ENCODE assay signal across 20 cellular contexts in genomic region chr11:125464266-125464662, GRCh38. TPM values are rescaled to one million over a fixed set of nuclear protein-coding genes. Genes with fewer than 3 reads are reported as not detected.
DNase-seq lines count a peak whose midpoint lies in the region; ATAC-seq, FAIRE-seq and TF ChIP-seq lines count a peak whose summit lies in the region.
"Had no signal": no experiment of that assay in that cellular context is flagged by ENCODE, and none has a peak within 500 bp of the region (broad histone marks: within the 10 kb centered on the region; RNA-seq: fewer than 3 reads in every experiment).

No MANE protein-coding gene starts in this region.

- H3K27me3 ChIP-seq in K562 (ENCODE audit: control insufficient read depth in 2 of 2, insufficient read depth in 2 of 2, low read length in 2 of 2) (no peaks in the 10 kb centered on the region), foreskin keratinocyte (no peaks in the 10 kb centered on the region), sigmoid colon (no peaks in the 10 kb centered on the region)
- H3K27me3 ChIP-seq: cardiac muscle cell, right lobe of liver, testis had no signal

- POLR2A ChIA-PET in K562 (lab: Yijun Ruan, JAX): interaction anchor here (0.8 to 1.0 kb wide), 2 partner anchors 10 to 37 kb away, joined by 3 to 5 read pairs; no protein-coding TSS in a partner anchor

- no peaks in the 10 kb centered on the region for H3K79me2 ChIP-seq in K562 (ENCODE audit: control insufficient read depth, insufficient read depth, low read length)

- H4K20me1 ChIP-seq in K562 (replicated peaks; ENCODE audit: control insufficient read depth, insufficient read depth, low read length): no peaks in the 10 kb centered on the region

- peak; percentile 65 for DNase-seq in NCI-H1694 treated with DMSO at 0.1 percent for 48 hours (lab: John Stamatoyannopoulos, UW)
- DNase-seq in NCI-H1694 (lab: John Stamatoyannopoulos, UW): no peak
- peak; percentile 26 to 45 (median 38) for DNase-seq in K562 (ENCODE audit: extremely low read depth in 1 of 4, low spot score in 3 of 4)
- DNase-seq in foreskin keratinocyte: peak; percentile 60 to 81
- no peak for DNase-seq in EL
- DNase-seq in sigmoid colon: no peak
- DNase-seq: 8988T; activated naive CD4-positive, alpha-beta T cell treated with anti-CD3 and anti-CD28 coated beads for 36 hours; CD4-positive, alpha-beta memory T cell; H7; NCI-H1105 treated with DMSO at 0.1 percent for 48 hours; NCI-H2227 treated with DMSO at 0.1 percent for 48 hours; right lobe of liver; stimulated activated CD4-positive, alpha-beta T cell treated with anti-CD3 and anti-CD28 coated beads, Interleukin-2, amount 100 ng/mL, for 48 hours; testis had no signal

- no peak overlapping the region for H3K27ac ChIP-seq in K562 (ENCODE audit: extremely low read depth, low read depth, low read length)
- H3K27ac ChIP-seq in foreskin keratinocyte: no peak overlapping the region
- H3K27ac ChIP-seq in sigmoid colon: no peak overlapping the region
- H3K27ac ChIP-seq: cardiac muscle cell, right lobe of liver, testis had no signal

- H3K9me1 ChIP-seq in K562 (ENCODE audit: control insufficient read depth, insufficient read depth, low read length): no peaks in the 10 kb centered on the region

- no TSS peak for BruUV-seq in K562 (replicated peaks; lab: Mats Ljungman, UMichigan)

- H3K9me3 ChIP-seq in K562 (replicated peaks; ENCODE audit: control insufficient read depth, insufficient read depth, low read depth, low read length): no peaks in the 10 kb centered on the region
- no peaks in the 10 kb centered on the region for H3K9me3 ChIP-seq in sigmoid colon
- H3K9me3 ChIP-seq: right lobe of liver, testis had no signal

- no peak for TF ChIP-seq POLR2A in K562 (conservative IDR thresholded peaks at IDR 0.05)
- TF ChIP-seq POLR2A in sigmoid colon (IDR thresholded peaks at IDR 0.05): no peak

- H3K9ac ChIP-seq in K562 (ENCODE audit: insufficient read depth in 1 of 2, low read depth in 2 of 2, low read length in 2 of 2): peak overlapping the region in 1 of 2 experiments; percentile 70; a peak in 1 of 4 replicates

- peak; percentile 78 for FAIRE-seq in K562 (lab: Jason Lieb, UNC)
- FAIRE-seq: GM12891, islet of Langerhans had no signal

- intact Hi-C loops in K562 (cut with micrococcal nuclease) (no loop called here), sigmoid colon (cut with DNase I) (no loop called here)

- no peak for TF ChIP-seq CTCF in K562 (IDR thresholded peaks at IDR 0.05 in 2 of 3, conservative IDR thresholded peaks at IDR 0.05 in 1 of 3; ENCODE audit: insufficient read depth in 2 of 3, low read depth in 1 of 3, low read length in 3 of 3)
- TF ChIP-seq CTCF in foreskin keratinocyte (conservative IDR thresholded peaks at IDR 0.05): no peak
- no peak for TF ChIP-seq CTCF in sigmoid colon (IDR thresholded peaks at IDR 0.05)

- 0 out of 2 replicates have a peak overlapping the region, but pooled peaks have one; percentile 12 for H2AFZ ChIP-seq in K562 (ENCODE audit: low read depth, low read length)

- TF ChIP-seq RAD21 in K562 (CRISPR knock-in tag; conservative IDR thresholded peaks at IDR 0.05 in 1 of 2, IDR thresholded peaks at IDR 0.05 in 1 of 2): no peak

- CTCF ChIA-PET in K562 (lab: Yijun Ruan, JAX; ENCODE audit: low intra/inter-chr PET ratio): no interaction called here

- in situ Hi-C loops in K562 (cut with MboI): no loop called here

- ATAC-seq in K562 (peak; percentile 33; the same call in 2 of the 3 replicates), foreskin keratinocyte (peak; percentile 98), HG02852 (IDR thresholded peaks at IDR 0.05; ENCODE audit: unreplicated experiment) (no peak), HG02763 (IDR thresholded peaks at IDR 0.05; ENCODE audit: unreplicated experiment) (no peak)
- ATAC-seq: right lobe of liver had no signal

- no peak overlapping the region for H3K4me2 ChIP-seq in K562 (ENCODE audit: insufficient read depth, low read length)

- H3K36me3 ChIP-seq in K562 (ENCODE audit: control insufficient read depth, insufficient read depth, low read length): no peaks in the 10 kb centered on the region
- peaks cover 0 to 12% (median 3%) of the 10 kb centered on the region in 4 donors for H3K36me3 ChIP-seq in sigmoid colon
- H3K36me3 ChIP-seq: cardiac muscle cell, right lobe of liver had no signal

- no peak overlapping the region for H3K4me3 ChIP-seq in K562
- H3K4me3 ChIP-seq in sigmoid colon: no peak overlapping the region
- H3K4me3 ChIP-seq: cardiac muscle cell, right lobe of liver, testis had no signal

- WGBS in K562 (ENCODE audit: insufficient coverage, low coverage, missing lambda C conversion rate): 21% methylated on average over 4 of the region's 4 CpGs
- 67 to 80% methylated on average over 4 of the region's 4 CpGs for WGBS in sigmoid colon, 2 donors

- no peak for TF ChIP-seq EP300 in K562 (IDR thresholded peaks at IDR 0.05; ENCODE audit: low read length)
- TF ChIP-seq EP300 in sigmoid colon (IDR thresholded peaks at IDR 0.05): no peak

- H3K4me1 ChIP-seq in K562 (replicated peaks in 1 of 2; ENCODE audit: control insufficient read depth in 2 of 2, insufficient read depth in 2 of 2, low read length in 2 of 2): peaks cover 6 to 10% of the 10 kb centered on the region in 2 experiments; a peak in 4 of 5 replicates
- no peaks in the 10 kb centered on the region for H3K4me1 ChIP-seq in foreskin keratinocyte
- H3K4me1 ChIP-seq in sigmoid colon: no peaks in the 10 kb centered on the region
- H3K4me1 ChIP-seq: right lobe of liver, testis had no signal

TF ChIP-seq in K562, 482 proteins besides CTCF, POLR2A, EP300 and RAD21 (continues in another document):
- TF ChIP-seq FOSL1 (tag; conservative IDR thresholded peaks at IDR 0.05): peak; percentile 33; the same call in 1 of the 2 replicates
- TF ChIP-seq ZNF263 (CRISPR knock-in tag; IDR thresholded peaks at IDR 0.05; ENCODE audit: borderline replicate concordance): no peak
- TF ChIP-seq NFE2 (IDR thresholded peaks at IDR 0.05; ENCODE audit: low read depth): peak; percentile 72
- no peak for TF ChIP-seq RBM34 (IDR thresholded peaks at IDR 0.05; ENCODE audit: borderline replicate concordance, insufficient read depth, low read length)
- TF ChIP-seq ZNF239 (CRISPR knock-in tag; IDR thresholded peaks at IDR 0.05): no peak
- no peak for TF ChIP-seq SREBF2 (CRISPR knock-in tag; IDR thresholded peaks at IDR 0.05)
- TF ChIP-seq ZFP36 (IDR thresholded peaks at IDR 0.05; ENCODE audit: low read depth, low read length, partially characterized antibody): peak; percentile 82
- no peak for TF ChIP-seq ZNF324 (CRISPR knock-in tag; IDR thresholded peaks at IDR 0.05)
- no peak for TF ChIP-seq SIN3B (IDR thresholded peaks at IDR 0.05; ENCODE audit: low read depth)
- no peak for TF ChIP-seq HMGN3 (IDR thresholded peaks at IDR 0.05; ENCODE audit: borderline replicate concordance, extremely low read depth, insufficient read length, low read depth, low read length)
- no peak for TF ChIP-seq TCF7L2 (IDR thresholded peaks at IDR 0.05; ENCODE audit: low read depth, low read length)
- 0 out of 2 replicates have a peak, but pooled peaks have one; percentile 11 for TF ChIP-seq ATF3 (IDR thresholded peaks at IDR 0.05)
- TF ChIP-seq ATF3 (CRISPR knock-in tag; conservative IDR thresholded peaks at IDR 0.05): no peak
- no peak for TF ChIP-seq CAMTA2 (CRISPR knock-in tag; conservative IDR thresholded peaks at IDR 0.05)
- no peak for TF ChIP-seq PHF21A (IDR thresholded peaks at IDR 0.05; ENCODE audit: borderline replicate concordance, low read depth)
- TF ChIP-seq C11orf30 (IDR thresholded peaks at IDR 0.05; ENCODE audit: low read depth): peak; percentile 33; the same call in 1 of the 2 replicates

RNA-seq across cellular contexts. Expression of gene FEZ1, which starts 31.8 kb away (rescaled TPM):
- total RNA-seq in K562 (2011; cell fraction: chromatin; rRNA removed; ENCODE audit: low replicate concordance): 4.1 and 5.5 TPM in 2 replicates
- 1.3 and 1.6 TPM in 2 replicates for total RNA-seq in K562 (2011; cell fraction: nucleolus; rRNA removed)
- total RNA-seq in K562 (2011; cell fraction: nucleoplasm; rRNA removed): 5.9 and 6.2 TPM in 2 replicates
- total RNA-seq in K562 (2014; rRNA removed): 6.7 and 10.0 TPM in 2 replicates
- total RNA-seq in K562 (2014; rRNA removed; fragmentation: Illumina TruSeq; extraction: Trizol): 7.5 and 8.5 TPM in 2 replicates
- 8.1 and 8.8 TPM in 2 replicates for total RNA-seq in K562 (2015; rRNA removed; fragmentation: Illumina TruSeq; extraction: Trizol)
- 7.9 and 8.2 TPM in 2 replicates for total RNA-seq in K562 (2021)
- polyA plus RNA-seq in K562 (2011; rRNA removed): 10.6 and 13.0 TPM in 2 replicates
- polyA plus RNA-seq in K562 (2011; cell fraction: cytosol; rRNA removed): 7.9 and 11.9 TPM in 2 replicates
- 4.2 and 9.9 TPM in 2 replicates for polyA plus RNA-seq in K562 (2011; cell fraction: nucleus; rRNA removed)
- 11.3 and 11.6 TPM in 2 replicates for polyA plus RNA-seq in K562 (2012)
- 9.2 and 11.2 TPM in 2 replicates for polyA plus RNA-seq in K562 (2014; fragmentation: Illumina TruSeq; extraction: Trizol)
- polyA plus RNA-seq in K562 (2014; fragmentation: Nextera tagmentation; extraction: Ambion mirVana): 1 to 10 TPM; 4.6 to 5.1 TPM
- polyA plus RNA-seq in K562 (2014; rRNA removed): 6.6 and 9.2 TPM in 2 replicates
- polyA minus RNA-seq in K562 (2011; rRNA and poly(A)+ RNA removed): 7.7 and 14.4 TPM in 2 replicates
- 4.2 and 6.9 TPM in 2 replicates for polyA minus RNA-seq in K562 (2011; cell fraction: cytosol; rRNA and poly(A)+ RNA removed)
- 0.94 and 4.2 TPM in 2 replicates for polyA minus RNA-seq in K562 (2011; cell fraction: nucleus; rRNA and poly(A)+ RNA removed)
- total RNA-seq in foreskin keratinocyte: 197 and 228 TPM in 2 replicates
- polyA plus RNA-seq in foreskin keratinocyte: 166 and 204 TPM in 2 replicates
- total RNA-seq in sigmoid colon: 10 to 100 TPM; 34.9 to 64.3 (median 54.7) TPM
- 10 to 100 TPM in 2 of 3 donors, 1 to 10 TPM in 1; 3.0 to 25.8 (median 10.9) TPM for polyA plus RNA-seq in sigmoid colon

Comparison
In these comparisons a context has a peak if more than half of its experiments do, and no peak if none do; other contexts are left out.
1. DNase-seq: peak in NCI-H1694 treated with DMSO at 0.1 percent for 48 hours (single experiment), K562 (4 of 4) and foreskin keratinocyte (2 of 2); none in NCI-H1694 (single experiment), EL (single experiment) and sigmoid colon (single experiment).
2. ATAC-seq: peak in K562 (single experiment) and foreskin keratinocyte (single experiment); none in HG02852 (single experiment) and HG02763 (single experiment).